In the genomic region with DNA sequence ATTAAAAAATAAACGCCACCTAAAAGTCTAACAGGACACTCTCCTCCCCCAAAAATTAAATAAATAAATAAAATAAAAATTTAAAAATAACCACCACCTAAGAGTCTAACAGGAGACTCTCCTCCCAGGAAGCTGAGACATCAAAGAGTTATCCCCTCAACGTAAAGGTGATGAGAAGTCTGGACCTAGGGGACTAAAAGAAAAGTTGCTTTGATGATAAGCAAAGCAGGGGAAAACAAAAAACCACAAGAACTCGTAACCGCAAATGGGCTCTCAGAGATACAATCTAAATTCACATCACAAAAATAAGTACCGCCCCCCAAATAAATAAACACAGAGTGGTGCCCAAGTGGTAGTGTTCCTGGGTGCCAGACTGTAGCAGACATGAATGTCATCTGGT, we compare ENCODE assay signal across 20 cellular contexts.
"Had no signal": no experiment of that assay in that cellular context is flagged by ENCODE, and none has a peak within 500 bp of the region (broad histone marks: within the 10 kb centered on the region; RNA-seq: fewer than 3 reads in every experiment).

No MANE protein-coding gene starts in this region.

- H3K4me1 ChIP-seq: esophagus squamous epithelium, gastrocnemius medialis, heart right ventricle, left lung, lower lobe of right lung had no signal

- H3K27me3 ChIP-seq: dorsolateral prefrontal cortex, esophagus squamous epithelium, gastrocnemius medialis, heart right ventricle, left lung had no signal

- H3K36me3 ChIP-seq: esophagus squamous epithelium, gastrocnemius medialis, heart right ventricle, left lung, lower lobe of right lung had no signal

- ATAC-seq: gastrocnemius medialis; heart right ventricle; left cardiac atrium; left lung; left ventricle myocardium superior; lower lobe of right lung; naive thymus-derived CD4-positive, alpha-beta T cell had no signal

- DNase-seq: dermis blood vessel endothelial cell; dorsolateral prefrontal cortex; effector CD4-positive, alpha-beta T cell; effector memory CD4-positive, alpha-beta T cell; esophagus squamous epithelium; foreskin fibroblast; foreskin melanocyte; gastrocnemius medialis; glutamatergic neuron; head of caudate nucleus; heart right ventricle; hippocampal formation; left cardiac atrium; left lung; left ventricle myocardium superior; lower lobe of right lung; mesendoderm; midbrain; naive thymus-derived CD4-positive, alpha-beta T cell had no signal

- H3K27ac ChIP-seq: coronary artery, dorsolateral prefrontal cortex, esophagus squamous epithelium, gastrocnemius medialis, heart right ventricle, left lung, lower lobe of right lung had no signal

- H3K4me3 ChIP-seq: coronary artery, dorsolateral prefrontal cortex, esophagus squamous epithelium, gastrocnemius medialis, heart right ventricle, left lung, lower lobe of right lung had no signal
